In the genomic region with DNA sequence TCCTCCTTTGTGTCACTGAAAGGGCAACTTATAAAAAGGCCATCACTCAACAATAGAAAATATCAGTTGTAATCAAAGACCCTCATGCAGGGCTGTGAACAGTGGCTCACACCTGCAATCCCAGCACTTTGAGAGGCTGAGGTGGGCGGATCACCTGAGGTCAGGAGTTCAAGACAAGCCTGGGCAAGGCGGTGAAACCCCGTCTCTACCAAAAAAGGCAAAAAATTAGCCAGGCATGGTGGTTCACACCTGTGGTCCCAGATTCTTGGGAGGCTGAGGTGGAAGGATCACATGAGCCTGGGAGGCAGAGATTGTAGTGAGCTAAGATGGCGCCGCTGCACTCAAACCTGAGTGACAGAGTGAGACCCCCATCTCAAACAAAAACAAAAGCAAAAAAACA, we compare ENCODE assay signal across 2 cellular contexts.
TF ChIP-seq lines count a peak whose summit lies in the region.

No MANE protein-coding gene starts in this region.

TF ChIP-seq in GM23338, 12 proteins besides CTCF, POLR2A, EP300 and RAD21:
- TF ChIP-seq ZNF462 (CRISPR knock-in tag; IDR thresholded peaks at IDR 0.05): no peak
- no peak for TF ChIP-seq EZH2phosphoT487 (IDR thresholded peaks at IDR 0.05; ENCODE audit: unreplicated experiment)
- TF ChIP-seq REST (IDR thresholded peaks at IDR 0.05; ENCODE audit: unreplicated experiment): no peak
- no peak for TF ChIP-seq ZNF331 (CRISPR knock-in tag; IDR thresholded peaks at IDR 0.05; ENCODE audit: low read depth)

TF ChIP-seq in GM12878, 131 proteins besides CTCF, POLR2A, EP300 and RAD21 (continued from another document):
- TF ChIP-seq PRDM15 (CRISPR knock-in tag; IDR thresholded peaks at IDR 0.05) (no peak), EGR1 (IDR thresholded peaks at IDR 0.05; ENCODE audit: borderline replicate concordance in 1 of 2, low read depth in 2 of 2, low read length in 2 of 2) (0 out of 3 replicates have a peak, but pooled peaks of 1 of the 2 experiments have one; percentile 32), RFX5 (IDR thresholded peaks at IDR 0.05; ENCODE audit: low read depth, low read length) (no peak), SRF (IDR thresholded peaks at IDR 0.05; ENCODE audit: low read depth in 2 of 2, low read length in 2 of 2) (peak in 1 of 2 experiments; percentile 93; a peak in 2 of 4 replicates), IKZF1 (conservative IDR thresholded peaks at IDR 0.05) (peak; percentile 57), CBX5 (IDR thresholded peaks at IDR 0.05; ENCODE audit: low read depth) (0 out of 2 replicates have a peak, but pooled peaks have one; percentile 37), NR2F1 (conservative IDR thresholded peaks at IDR 0.05) (peak; percentile 78), RUNX3 (IDR thresholded peaks at IDR 0.05; ENCODE audit: low read length) (peak; percentile 37; the same call in 1 of the 2 replicates), YY1 (IDR thresholded peaks at IDR 0.05; ENCODE audit: low read depth, low read length) (peak; percentile 52; the same call in 1 of the 2 replicates), NR2C1 (IDR thresholded peaks at IDR 0.05) (no peak), NFYA (IDR thresholded peaks at IDR 0.05; ENCODE audit: borderline replicate concordance, low read depth, low read length) (no peak), NFIC (IDR thresholded peaks at IDR 0.05; ENCODE audit: low read depth, low read length) (peak; percentile 21; the same call in 1 of the 2 replicates)
